ENCODE assay signal across 20 cellular contexts in the genomic region with DNA sequence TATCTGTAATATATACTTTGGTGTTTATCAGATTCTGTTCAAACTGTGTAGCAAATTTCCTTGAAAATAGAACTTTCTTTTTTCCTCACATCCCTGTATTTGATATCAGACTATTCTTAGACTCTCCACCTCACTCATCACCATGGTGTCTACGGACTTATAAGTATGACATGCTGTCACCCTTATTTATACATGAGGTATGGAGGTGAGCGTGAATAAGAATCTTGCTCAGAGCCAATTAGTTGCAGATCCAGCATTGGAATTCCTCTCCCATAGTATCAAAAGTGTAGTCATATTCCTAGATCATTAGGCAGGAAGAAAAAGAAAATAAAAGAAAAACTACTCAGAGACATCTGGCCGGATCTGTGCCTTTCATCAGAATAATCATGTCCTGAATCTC. TPM values are rescaled to one million over a fixed set of nuclear protein-coding genes. Genes with fewer than 3 reads are reported as not detected.
DNase-seq lines count a peak whose midpoint lies in the region; FAIRE-seq and TF ChIP-seq lines count a peak whose summit lies in the region.
"Had no signal": no experiment of that assay in that cellular context is flagged by ENCODE, and none has a peak within 500 bp of the region (broad histone marks: within the 10 kb centered on the region; RNA-seq: fewer than 3 reads in every experiment).

No MANE protein-coding gene starts in this region.

- H3K36me3 ChIP-seq in astrocyte (ENCODE audit: insufficient read depth, low read length) (no peaks in the 10 kb centered on the region), muscle layer of duodenum (ENCODE audit: control insufficient read depth in 1 of 2, insufficient read depth in 2 of 2, low read length in 2 of 2) (no peaks in the 10 kb centered on the region), subcutaneous abdominal adipose tissue (ENCODE audit: control insufficient read depth in 5 of 5, insufficient read depth in 5 of 5, low read length in 5 of 5) (no peaks in the 10 kb centered on the region), uterus (no peaks in the 10 kb centered on the region)

- H3K9ac ChIP-seq in astrocyte (ENCODE audit: low read length) (no peak overlapping the region), subcutaneous abdominal adipose tissue (ENCODE audit: low read length in 5 of 5) (peak overlapping the region in 1 of 5 donors; percentile 46)

- no peaks in the 10 kb centered on the region for H3K79me2 ChIP-seq in astrocyte (ENCODE audit: insufficient read depth, low read length)

- H3K36me3 Mint-ChIP-seq in HFFc6 (ENCODE audit: low read depth), result no peaks in the 10 kb centered on the region
- H3K36me3 Mint-ChIP-seq in astrocyte (ENCODE audit: low read depth, unreplicated experiment), result no peaks in the 10 kb centered on the region
- no peaks in the 10 kb centered on the region for H3K36me3 Mint-ChIP-seq in activated CD4-positive, alpha-beta memory T cell treated with anti-CD3 and anti-CD28 coated beads, Interleukin-2, amount 10 ng/mL, durations not matched to agents 7 days and 5 days (ENCODE audit: low read depth)

- H3K27ac Mint-ChIP-seq in HFFc6 (no peak overlapping the region; the same call in 1 of the 2 replicates), astrocyte (ENCODE audit: unreplicated experiment) (no peak overlapping the region)
- no peak overlapping the region for H3K27ac Mint-ChIP-seq in activated CD4-positive, alpha-beta memory T cell treated with anti-CD3 and anti-CD28 coated beads, Interleukin-2, amount 10 ng/mL, durations not matched to agents 7 days and 5 days
- H3K27ac Mint-ChIP-seq: activated CD4-positive, alpha-beta T cell treated with anti-CD3 and anti-CD28 coated beads, Interleukin-2, amount 10 ng/mL, durations not matched to agents 24 days and 14 days; GM23338 had no signal

- intact Hi-C loops in uterus (cut with DNase I; ENCODE audit: low total_unique reads), result no loop called here

- H3K9me3 Mint-ChIP-seq in HFFc6, result no peaks in the 10 kb centered on the region
- H3K9me3 Mint-ChIP-seq in astrocyte (ENCODE audit: unreplicated experiment), result no peaks in the 10 kb centered on the region
- no peaks in the 10 kb centered on the region for H3K9me3 Mint-ChIP-seq in activated CD4-positive, alpha-beta memory T cell treated with anti-CD3 and anti-CD28 coated beads, Interleukin-2, amount 10 ng/mL, durations not matched to agents 7 days and 5 days
- H3K9me3 Mint-ChIP-seq: activated CD4-positive, alpha-beta T cell treated with anti-CD3 and anti-CD28 coated beads, Interleukin-2, amount 10 ng/mL, durations not matched to agents 24 days and 14 days; central memory CD8-positive, alpha-beta T cell; GM23338 had no signal

- FAIRE-seq in astrocyte (lab: Jason Lieb, UNC), result no peak
- FAIRE-seq: small intestine, TTC549 had no signal

- no peak overlapping the region for H3K27ac ChIP-seq in astrocyte (ENCODE audit: low read depth, low read length)
- peak overlapping the region; percentile 67 for H3K27ac ChIP-seq in muscle layer of duodenum (ENCODE audit: low read length)
- H3K27ac ChIP-seq in subcutaneous abdominal adipose tissue (ENCODE audit: low read depth, low read length), result peak overlapping the region; percentile 28
- H3K27ac ChIP-seq in uterus, result peak overlapping the region in 1 of 2 donors; percentile 59
- H3K27ac ChIP-seq: RWPE1 had no signal

- POLR2A ChIA-PET in activated CD4-positive, alpha-beta memory T cell treated with anti-CD3 and anti-CD28 coated beads, Interleukin-2, amount 10 ng/mL, durations not matched to agents 7 days and 5 days (lab: Charles Lee), result no interaction called here

- H3K4me3 Mint-ChIP-seq in HFFc6, result peak overlapping the region; percentile 8; the same call in 1 of the 2 replicates
- no peak overlapping the region for H3K4me3 Mint-ChIP-seq in astrocyte (ENCODE audit: unreplicated experiment)
- no peak overlapping the region for H3K4me3 Mint-ChIP-seq in activated CD4-positive, alpha-beta memory T cell treated with anti-CD3 and anti-CD28 coated beads, Interleukin-2, amount 10 ng/mL, durations not matched to agents 7 days and 5 days
- H3K4me3 Mint-ChIP-seq: activated CD4-positive, alpha-beta T cell treated with anti-CD3 and anti-CD28 coated beads, Interleukin-2, amount 10 ng/mL, durations not matched to agents 24 days and 14 days; central memory CD8-positive, alpha-beta T cell; GM23338 had no signal

- no peak for TF ChIP-seq CTCF in HFFc6 (IDR thresholded peaks at IDR 0.05)
- TF ChIP-seq CTCF in astrocyte (IDR thresholded peaks at IDR 0.05; ENCODE audit: insufficient read depth, low read depth, low read length), result no peak
- TF ChIP-seq CTCF in uterus (IDR thresholded peaks at IDR 0.05), result no peak

- H3K27me3 Mint-ChIP-seq in HFFc6 (ENCODE audit: insufficient read depth), result no peaks in the 10 kb centered on the region
- H3K27me3 Mint-ChIP-seq in astrocyte (ENCODE audit: low read depth, unreplicated experiment), result no peaks in the 10 kb centered on the region
- peaks cover 1% of the 10 kb centered on the region for H3K27me3 Mint-ChIP-seq in activated CD4-positive, alpha-beta memory T cell treated with anti-CD3 and anti-CD28 coated beads, Interleukin-2, amount 10 ng/mL, durations not matched to agents 7 days and 5 days

- peaks cover 22% of the 10 kb centered on the region for H3K4me1 ChIP-seq in astrocyte (ENCODE audit: insufficient read depth, low read length)
- peaks cover 5 to 20% of the 10 kb centered on the region in 2 donors for H3K4me1 ChIP-seq in muscle layer of duodenum (ENCODE audit: control insufficient read depth in 1 of 2, insufficient read depth in 2 of 2, low read length in 2 of 2)
- H3K4me1 ChIP-seq in subcutaneous abdominal adipose tissue (ENCODE audit: control insufficient read depth in 5 of 5, insufficient read depth in 5 of 5, low read length in 5 of 5), result peaks cover 4 to 40% (median 25%) of the 10 kb centered on the region in 5 donors
- H3K4me1 ChIP-seq in uterus, result no peaks in the 10 kb centered on the region

- TF ChIP-seq POLR2A in uterus (IDR thresholded peaks at IDR 0.05), result no peak

- H3K4me1 Mint-ChIP-seq in HFFc6 (ENCODE audit: low read depth), result peaks cover 71% of the 10 kb centered on the region
- H3K4me1 Mint-ChIP-seq in astrocyte (ENCODE audit: low read depth, unreplicated experiment), result peaks cover 25% of the 10 kb centered on the region
- peaks cover 6% of the 10 kb centered on the region for H3K4me1 Mint-ChIP-seq in activated CD4-positive, alpha-beta memory T cell treated with anti-CD3 and anti-CD28 coated beads, Interleukin-2, amount 10 ng/mL, durations not matched to agents 7 days and 5 days

- no peaks in the 10 kb centered on the region for H3K27me3 ChIP-seq in astrocyte (ENCODE audit: insufficient read depth, low read length)
- no peaks in the 10 kb centered on the region for H3K27me3 ChIP-seq in muscle layer of duodenum (ENCODE audit: low read depth, low read length)
- H3K27me3 ChIP-seq in subcutaneous abdominal adipose tissue (ENCODE audit: control insufficient read depth in 5 of 5, insufficient read depth in 4 of 5, low read length in 5 of 5), result no peaks in the 10 kb centered on the region
- no peaks in the 10 kb centered on the region for H3K27me3 ChIP-seq in uterus

- DNase-seq in HFFc6 (no peak), astrocyte (ENCODE audit: low read depth) (peak; percentile 53), uterus (no peak), GM19240 (ENCODE audit: insufficient read length, low spot score) (no peak), NCI-H1436 (lab: John Stamatoyannopoulos, UW) (no peak)
- no peak for DNase-seq in activated CD4-positive, alpha-beta memory T cell treated with anti-CD3 and anti-CD28 coated beads, Interleukin-2, amount 10 ng/mL, durations not matched to agents 7 days and 5 days
- DNase-seq: activated CD4-positive, alpha-beta T cell treated with anti-CD3 and anti-CD28 coated beads, Interleukin-2, amount 10 ng/mL, durations not matched to agents 24 days and 14 days; activated CD8-positive, alpha-beta memory T cell treated with anti-CD3 and anti-CD28 coated beads, Interleukin-2, amount 50 U/mL, for 4 hours; effector memory CD4-positive, alpha-beta T cell; glutamatergic neuron; NCI-H1048; NCI-H510A treated with DMSO at 0.1 percent for 48 hours; small intestine; stimulated activated CD4-positive, alpha-beta T cell treated with anti-CD3 and anti-CD28 coated beads, Interleukin-4, amount 100 ng/mL, for 24 hours had no signal

- no peaks in the 10 kb centered on the region for H3K9me3 ChIP-seq in astrocyte (ENCODE audit: insufficient read depth, low read depth, low read length)
- H3K9me3 ChIP-seq in muscle layer of duodenum (ENCODE audit: control insufficient read depth in 1 of 2, low read length in 2 of 2), result no peaks in the 10 kb centered on the region
- H3K9me3 ChIP-seq in subcutaneous abdominal adipose tissue (ENCODE audit: control insufficient read depth in 5 of 5, low read length in 5 of 5), result no peaks in the 10 kb centered on the region
- no peaks in the 10 kb centered on the region for H3K9me3 ChIP-seq in uterus

- H3K4me3 ChIP-seq in astrocyte (ENCODE audit: insufficient read depth, low read depth, low read length) (no peak overlapping the region), muscle layer of duodenum (ENCODE audit: low read depth in 1 of 2, low read length in 2 of 2) (no peak overlapping the region), subcutaneous abdominal adipose tissue (ENCODE audit: low read depth in 1 of 5, low read length in 5 of 5) (no peak overlapping the region), uterus (no peak overlapping the region)
- H3K4me3 ChIP-seq: GM23338 had no signal

- no peaks in the 10 kb centered on the region for H4K20me1 ChIP-seq in astrocyte (ENCODE audit: insufficient read depth, low read length)

- H3K4me2 ChIP-seq in astrocyte (ENCODE audit: low read length), result peak overlapping the region; percentile 12
- H3K4me2 ChIP-seq: GM23338 had no signal

- no peak overlapping the region for H2AFZ ChIP-seq in astrocyte (ENCODE audit: low read depth, low read length)
- H2AFZ ChIP-seq: GM23338 had no signal

- CTCF ChIA-PET in activated CD4-positive, alpha-beta memory T cell treated with anti-CD3 and anti-CD28 coated beads, Interleukin-2, amount 10 ng/mL, durations not matched to agents 7 days and 5 days (lab: Charles Lee), result no interaction called here

RNA-seq across cellular contexts. Expression of a gene that starts 43.0 kb away (rescaled TPM):
- 10 to 100 TPM; 11.0 to 36.8 (median 11.7) TPM for total RNA-seq in HFFc6 (2021; fragmentation: NEBNext Ultra II Directional; extraction: Animal tissue kit (Norgen Biotek cat#: 25700))
- 32.4 and 32.8 TPM in 2 replicates for total RNA-seq in astrocyte
- total RNA-seq in uterus, result 10 to 100 TPM; 22.2 to 77.6 (median 37.7) TPM
- total RNA-seq in activated CD4-positive, alpha-beta memory T cell treated with anti-CD3 and anti-CD28 coated beads, Interleukin-2, amount 10 ng/mL, durations not matched to agents 7 days and 5 days, result not detected
- total RNA-seq: activated CD4-positive, alpha-beta T cell treated with anti-CD3 and anti-CD28 coated beads, Interleukin-2, amount 10 ng/mL, durations not matched to agents 24 days and 14 days had no signal

Comparison
In these comparisons a context has a peak if more than half of its experiments do, and no peak if none do; other contexts are left out.
1. RNA of a gene that starts 43.0 kb away (total RNA-seq): 22.2 to 77.6 TPM in uterus, 32.4 to 32.8 TPM in astrocyte and 11.0 to 36.8 TPM in HFFc6; not detected in activated CD4-positive, alpha-beta memory T cell treated with anti-CD3 and anti-CD28 coated beads, Interleukin-2, amount 10 ng/mL, durations not matched to agents 7 days and 5 days; every median in the first group is over 10 times any median in the second.